Comparison of ENCODE assay signal across 6 cellular contexts in genomic region chrX:138849521-138849920, GRCh38.
"Had no signal": no experiment of that assay in that cellular context is flagged by ENCODE, and none has a peak within 500 bp of the region (broad histone marks: within the 10 kb centered on the region; RNA-seq: fewer than 3 reads in every experiment).

No MANE protein-coding gene starts in this region.

- H2AFZ ChIP-seq: GM23338 had no signal

- DNase-seq: H9, HCEC 1CT, KBM-7 had no signal

- H3K4me2 ChIP-seq: GM23338 had no signal

- H3K27ac ChIP-seq: HL-60 had no signal

- H3K4me3 ChIP-seq: GM23338 had no signal

- ATAC-seq: GM23338, HepG2 had no signal
